In genomic region chr12:27845187-27845586, GRCh38 we compare ENCODE assay signal across 26 cellular contexts.
"Had no signal": no experiment of that assay in that cellular context is flagged by ENCODE, and none has a peak within 500 bp of the region (broad histone marks: within the 10 kb centered on the region; RNA-seq: fewer than 3 reads in every experiment).

No MANE protein-coding gene starts in this region.

- ATAC-seq: left colon; naive thymus-derived CD8-positive, alpha-beta T cell; stimulated activated effector memory CD8-positive, alpha-beta T cell treated with anti-CD3 and anti-CD28 coated beads, Interleukin-12 subunit alpha, Interleukin-12 subunit beta, amount 100 ng/mL, for 72 hours had no signal

- H3K4me3 ChIP-seq: left lung, lower lobe of right lung, prostate gland, skin epidermis, spleen, suprapubic skin, thoracic aorta, tibial artery, upper lobe of right lung had no signal

- H3K4me1 ChIP-seq: lower lobe of right lung, prostate gland had no signal

- H3K4me1 Mint-ChIP-seq: immature natural killer cell; naive thymus-derived CD8-positive, alpha-beta T cell; neural crest cell; stimulated activated effector memory CD8-positive, alpha-beta T cell treated with anti-CD3 and anti-CD28 coated beads, Interleukin-12 subunit alpha, Interleukin-12 subunit beta, amount 100 ng/mL, for 72 hours had no signal

- H3K4me3 Mint-ChIP-seq: immature natural killer cell; naive thymus-derived CD8-positive, alpha-beta T cell; nephron; neural crest cell; stimulated activated effector memory CD8-positive, alpha-beta T cell treated with anti-CD3 and anti-CD28 coated beads, Interleukin-12 subunit alpha, Interleukin-12 subunit beta, amount 100 ng/mL, for 72 hours; stimulated activated naive CD8-positive, alpha-beta T cell treated with anti-CD3 and anti-CD28 coated beads, Interleukin-15, Interleukin-2, amounts not matched to agents 100 ng/mL and 50 ng/mL, for 24 hours had no signal

- H3K27ac ChIP-seq: left lung, lower lobe of right lung, prostate gland, spleen, suprapubic skin, thoracic aorta, tibial artery, upper lobe of right lung had no signal

- H3K36me3 ChIP-seq: left lung, lower lobe of right lung, pancreas, prostate gland, spleen, suprapubic skin, thoracic aorta, tibial artery, upper lobe of right lung had no signal

- H3K9me3 ChIP-seq: left lung, pancreas, prostate gland, suprapubic skin, tibial artery, upper lobe of right lung had no signal

- H3K9me3 Mint-ChIP-seq: stimulated activated effector memory CD8-positive, alpha-beta T cell treated with anti-CD3 and anti-CD28 coated beads, Interleukin-12 subunit alpha, Interleukin-12 subunit beta, amount 100 ng/mL, for 72 hours had no signal

- H3K36me3 Mint-ChIP-seq: stimulated activated effector memory CD8-positive, alpha-beta T cell treated with anti-CD3 and anti-CD28 coated beads, Interleukin-12 subunit alpha, Interleukin-12 subunit beta, amount 100 ng/mL, for 72 hours had no signal

- H3K27me3 ChIP-seq: left lung, pancreas, spleen, suprapubic skin, tibial artery, upper lobe of right lung had no signal

- H3K27ac Mint-ChIP-seq: immature natural killer cell; naive thymus-derived CD8-positive, alpha-beta T cell; stimulated activated effector memory CD8-positive, alpha-beta T cell treated with anti-CD3 and anti-CD28 coated beads, Interleukin-12 subunit alpha, Interleukin-12 subunit beta, amount 100 ng/mL, for 72 hours; stimulated activated naive CD8-positive, alpha-beta T cell treated with anti-CD3 and anti-CD28 coated beads, Interleukin-15, Interleukin-2, amounts not matched to agents 100 ng/mL and 50 ng/mL, for 24 hours had no signal

- DNase-seq: immature natural killer cell; kidney; left colon; left lung; lower lobe of right lung; mammary epithelial cell; mesenchymal stem cell; naive thymus-derived CD8-positive, alpha-beta T cell; nucleus accumbens; posterior cingulate gyrus; retina; spleen; stimulated activated CD4-positive, alpha-beta T cell treated with anti-CD3 and anti-CD28 coated beads, Interleukin-4, amount 100 ng/mL, for 24 hours; stimulated activated naive CD4-positive, alpha-beta T cell; tibial artery; trophoblast cell; upper lobe of right lung had no signal
